8 cellular contexts compared by ENCODE assay signal in the genomic region with DNA sequence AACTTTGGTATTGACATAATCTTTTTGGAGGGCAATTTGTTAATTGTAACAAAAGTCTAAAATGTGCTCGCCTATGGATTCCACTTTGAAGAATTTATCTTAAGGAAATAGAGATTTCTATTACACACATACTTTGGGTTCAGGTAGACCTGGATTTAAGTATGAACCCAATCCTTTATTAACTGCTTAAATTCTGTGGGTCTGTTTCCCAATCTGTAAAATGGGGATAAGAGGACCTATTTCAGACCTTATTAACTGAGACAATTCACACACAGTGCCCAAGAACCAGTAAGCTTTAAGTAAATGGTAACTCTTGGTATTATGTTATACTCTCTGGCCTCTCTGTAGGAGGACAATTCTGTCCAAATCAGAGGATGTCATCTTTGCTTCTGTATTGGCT. TPM values are rescaled to one million over a fixed set of nuclear protein-coding genes. Genes with fewer than 3 reads are reported as not detected.
DNase-seq lines count a peak whose midpoint lies in the region; ATAC-seq and TF ChIP-seq lines count a peak whose summit lies in the region.

No MANE protein-coding gene starts in this region.

- H3K9me3 Mint-ChIP-seq in activated CD4-positive, alpha-beta T cell treated with anti-CD3 and anti-CD28 coated beads, Interleukin-2, amount 10 ng/mL, durations not matched to agents 24 days and 14 days = peaks cover 3% of the 10 kb centered on the region

- peaks cover 8 to 26% of the 10 kb centered on the region in 2 donors for H3K4me1 ChIP-seq in adrenal gland (replicated peaks in 1 of 2)
- H3K4me1 ChIP-seq in liver (ENCODE audit: control insufficient read depth in 4 of 4, insufficient read depth in 4 of 4, low read length in 3 of 4) = peaks cover 0 to 17% (median 12%) of the 10 kb centered on the region in 4 donors
- H3K4me1 ChIP-seq in testis = peaks cover 10% of the 10 kb centered on the region

- H3K27ac Mint-ChIP-seq in activated CD4-positive, alpha-beta T cell treated with anti-CD3 and anti-CD28 coated beads, Interleukin-2, amount 10 ng/mL, durations not matched to agents 24 days and 14 days = peak overlapping the region; percentile 94

- ATAC-seq in HG02870 (IDR thresholded peaks at IDR 0.05; ENCODE audit: unreplicated experiment) = no peak

- no peaks in the 10 kb centered on the region for H3K9me3 ChIP-seq in adrenal gland (replicated peaks in 1 of 3)
- H3K9me3 ChIP-seq in liver (ENCODE audit: control insufficient read depth in 4 of 4, low read length in 3 of 4) = peaks cover 0 to 3% (median 0%) of the 10 kb centered on the region in 4 donors
- no peaks in the 10 kb centered on the region for H3K9me3 ChIP-seq in testis

- DNase-seq in activated CD4-positive, alpha-beta T cell treated with anti-CD3 and anti-CD28 coated beads, Interleukin-2, amount 10 ng/mL, durations not matched to agents 24 days and 14 days = no peak
- DNase-seq in activated CD4-positive, alpha-beta T cell treated with anti-CD3 and anti-CD28 coated beads, Interleukin-2, amount 50 U/mL, for 48 hours = no peak
- DNase-seq in adrenal gland (no peak), testis (no peak), NCI-H2081 treated with DMSO at 0.1 percent for 48 hours (lab: John Stamatoyannopoulos, UW) (no peak), HT-29 (ENCODE audit: low spot score) (no peak)

- peak overlapping the region; percentile 45 to 82 for H3K9ac ChIP-seq in liver (ENCODE audit: low read depth in 1 of 2, low read length in 2 of 2)

- WGBS in adrenal gland, 4 donors = 93 to 100% (median 95%) methylated on average over 1 of the region's 1 CpG
- 99% methylated on average over 1 of the region's 1 CpG for WGBS in liver
- WGBS in testis, 2 donors = 51 to 76% methylated on average over 1 of the region's 1 CpG

- H3K4me3 ChIP-seq in adrenal gland = peak overlapping the region in 1 of 4 donors; percentile 84
- H3K4me3 ChIP-seq in liver (ENCODE audit: low read depth in 1 of 3, low read length in 3 of 3) = peak overlapping the region; percentile 86 to 91 (median 87)
- H3K4me3 ChIP-seq in testis = peak overlapping the region; percentile 75 to 82

- peak overlapping the region; percentile 99 for H3K4me3 Mint-ChIP-seq in activated CD4-positive, alpha-beta T cell treated with anti-CD3 and anti-CD28 coated beads, Interleukin-2, amount 10 ng/mL, durations not matched to agents 24 days and 14 days

- TF ChIP-seq CTCF in adrenal gland (IDR thresholded peaks at IDR 0.05) (no peak), liver (IDR thresholded peaks at IDR 0.05; ENCODE audit: low read depth, low read length, missing input control) (no peak), testis (IDR thresholded peaks at IDR 0.05) (no peak)

- H3K27ac ChIP-seq in adrenal gland (peak overlapping the region; percentile 14 to 93 (median 82)), liver (ENCODE audit: low read depth in 1 of 2, low read length in 2 of 2) (peak overlapping the region; percentile 74 to 85), testis (peak overlapping the region; percentile 80 to 88)

- intact Hi-C loops in activated CD4-positive, alpha-beta T cell treated with anti-CD3 and anti-CD28 coated beads, Interleukin-2, amount 10 ng/mL, durations not matched to agents 24 days and 14 days (cut with micrococcal nuclease) = loop anchor here (1.0 to 5.0 kb wide), 6 partner anchors 9 to 292 kb away; a partner anchor contains a TSS
- intact Hi-C loops in adrenal gland (cut with DNase I) = loop anchor here in 1 of 2 donors (10.0 kb wide), 2 partner anchors 57 to 63 kb away; a partner anchor contains a TSS
- intact Hi-C loops in testis (cut with DNase I; ENCODE audit: low total_unique reads) = no loop called here

- H3K27me3 ChIP-seq in adrenal gland (no peaks in the 10 kb centered on the region), liver (ENCODE audit: control insufficient read depth in 4 of 4, insufficient read depth in 4 of 4, low read length in 3 of 4) (no peaks in the 10 kb centered on the region), testis (no peaks in the 10 kb centered on the region)

- peaks cover 34% of the 10 kb centered on the region for H3K4me1 Mint-ChIP-seq in activated CD4-positive, alpha-beta T cell treated with anti-CD3 and anti-CD28 coated beads, Interleukin-2, amount 10 ng/mL, durations not matched to agents 24 days and 14 days

- peaks cover 0 to 22% of the 10 kb centered on the region in 2 donors for H3K36me3 ChIP-seq in adrenal gland (replicated peaks in 1 of 2)
- peaks cover 5 to 14% (median 10%) of the 10 kb centered on the region in 4 donors for H3K36me3 ChIP-seq in liver (ENCODE audit: control insufficient read depth in 4 of 4, insufficient read depth in 3 of 4, low read depth in 1 of 4, low read length in 3 of 4)
- no peaks in the 10 kb centered on the region for H3K36me3 ChIP-seq in testis (ENCODE audit: low read depth, missing control alignments)

- peaks cover 8% of the 10 kb centered on the region for H3K27me3 Mint-ChIP-seq in activated CD4-positive, alpha-beta T cell treated with anti-CD3 and anti-CD28 coated beads, Interleukin-2, amount 10 ng/mL, durations not matched to agents 24 days and 14 days

- TF ChIP-seq RAD21 in liver (IDR thresholded peaks at IDR 0.05) = no peak

- TF ChIP-seq POLR2A in adrenal gland (IDR thresholded peaks at IDR 0.05) (no peak), testis (IDR thresholded peaks at IDR 0.05) (no peak)

- H3K36me3 Mint-ChIP-seq in activated CD4-positive, alpha-beta T cell treated with anti-CD3 and anti-CD28 coated beads, Interleukin-2, amount 10 ng/mL, durations not matched to agents 24 days and 14 days (ENCODE audit: low read depth) = peaks cover 35% of the 10 kb centered on the region

TF ChIP-seq in liver, 16 proteins besides CTCF, POLR2A, EP300 and RAD21:
- TF ChIP-seq, protein P1, sequence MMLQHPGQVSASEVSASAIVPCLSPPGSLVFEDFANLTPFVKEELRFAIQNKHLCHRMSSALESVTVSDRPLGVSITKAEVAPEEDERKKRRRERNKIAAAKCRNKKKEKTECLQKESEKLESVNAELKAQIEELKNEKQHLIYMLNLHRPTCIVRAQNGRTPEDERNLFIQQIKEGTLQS (IDR thresholded peaks at IDR 0.05) = no peak
- no peak for TF ChIP-seq TAF1 (conservative IDR thresholded peaks at IDR 0.05)
- TF ChIP-seq GABPA (IDR thresholded peaks at IDR 0.05 in 1 of 2, conservative IDR thresholded peaks at IDR 0.05 in 1 of 2) = no peak
- TF ChIP-seq, protein P2, sequence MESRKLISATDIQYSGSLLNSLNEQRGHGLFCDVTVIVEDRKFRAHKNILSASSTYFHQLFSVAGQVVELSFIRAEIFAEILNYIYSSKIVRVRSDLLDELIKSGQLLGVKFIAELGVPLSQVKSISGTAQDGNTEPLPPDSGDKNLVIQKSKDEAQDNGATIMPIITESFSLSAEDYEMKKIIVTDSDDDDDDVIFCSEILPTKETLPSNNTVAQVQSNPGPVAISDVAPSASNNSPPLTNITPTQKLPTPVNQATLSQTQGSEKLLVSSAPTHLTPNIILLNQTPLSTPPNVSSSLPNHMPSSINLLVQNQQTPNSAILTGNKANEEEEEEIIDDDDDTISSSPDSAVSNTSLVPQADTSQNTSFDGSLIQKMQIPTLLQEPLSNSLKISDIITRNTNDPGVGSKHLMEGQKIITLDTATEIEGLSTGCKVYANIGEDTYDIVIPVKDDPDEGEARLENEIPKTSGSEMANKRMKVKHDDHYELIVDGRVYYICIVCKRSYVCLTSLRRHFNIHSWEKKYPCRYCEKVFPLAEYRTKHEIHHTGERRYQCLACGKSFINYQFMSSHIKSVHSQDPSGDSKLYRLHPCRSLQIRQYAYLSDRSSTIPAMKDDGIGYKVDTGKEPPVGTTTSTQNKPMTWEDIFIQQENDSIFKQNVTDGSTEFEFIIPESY (IDR thresholded peaks at IDR 0.05) = no peak
- TF ChIP-seq JUND (IDR thresholded peaks at IDR 0.05) = no peak
- TF ChIP-seq HNF4G (IDR thresholded peaks at IDR 0.05) = no peak
- TF ChIP-seq, protein P3, sequence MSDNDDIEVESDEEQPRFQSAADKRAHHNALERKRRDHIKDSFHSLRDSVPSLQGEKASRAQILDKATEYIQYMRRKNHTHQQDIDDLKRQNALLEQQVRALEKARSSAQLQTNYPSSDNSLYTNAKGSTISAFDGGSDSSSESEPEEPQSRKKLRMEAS (IDR thresholded peaks at IDR 0.05) = no peak
- TF ChIP-seq RXRA (IDR thresholded peaks at IDR 0.05) = no peak
TF ChIP-seq in liver: peak in this region for 0.

RNA-seq across cellular contexts. Expression of a gene that starts 0.8 kb away (rescaled TPM):
- total RNA-seq in activated CD4-positive, alpha-beta T cell treated with anti-CD3 and anti-CD28 coated beads, Interleukin-2, amount 10 ng/mL, durations not matched to agents 24 days and 14 days = 51.6 and 53.3 TPM in 2 replicates
- total RNA-seq in adrenal gland (10 to 100 TPM; 20.6 to 90.9 (median 51.6) TPM), liver (10 to 100 TPM; 16.2 to 22.0 TPM), testis (10 to 100 TPM; 39.4 to 40.4 TPM)
- polyA plus RNA-seq in adrenal gland (10 to 100 TPM; 23.4 to 90.2 (median 32.8) TPM), liver (10 to 100 TPM; 18.5 to 23.6 TPM), testis (ENCODE audit: insufficient read depth, low read depth, low replicate concordance) (124 TPM)
- total RNA-seq in HT-29 (2014; rRNA removed; shearing (Covaris generic)) = 57.0 and 70.2 TPM in 2 replicates

RNA-seq across cellular contexts. Expression of a gene that starts 46.5 kb away (rescaled TPM):
- total RNA-seq in activated CD4-positive, alpha-beta T cell treated with anti-CD3 and anti-CD28 coated beads, Interleukin-2, amount 10 ng/mL, durations not matched to agents 24 days and 14 days = 0.23 and 0.24 TPM in 2 replicates
- total RNA-seq in adrenal gland = 10 to 100 TPM in 3 of 8 donors, 1 to 10 TPM in 5; 2.1 to 12.7 (median 5.3) TPM
- 1 to 10 TPM; 1.7 to 5.1 (median 4.5) TPM for polyA plus RNA-seq in adrenal gland
- 1 to 10 TPM in 1 of 2 donors, under 1 TPM in 1; 0.61 to 4.5 TPM for total RNA-seq in liver
- 1 to 10 TPM in 1 of 2 donors, under 1 TPM in 1; 0.90 to 2.8 TPM for polyA plus RNA-seq in liver
- 10 to 100 TPM in 1 of 2 donors, 1 to 10 TPM in 1; 6.5 to 11.5 TPM for total RNA-seq in testis
- 5.4 TPM for polyA plus RNA-seq in testis (ENCODE audit: insufficient read depth, low read depth, low replicate concordance)
- total RNA-seq in HT-29 (2014; rRNA removed; shearing (Covaris generic)) = 1.5 and 1.8 TPM in 2 replicates

RNA-seq across cellular contexts. Expression of a gene that starts 49.4 kb away (rescaled TPM):
- 27.7 and 28.3 TPM in 2 replicates for total RNA-seq in activated CD4-positive, alpha-beta T cell treated with anti-CD3 and anti-CD28 coated beads, Interleukin-2, amount 10 ng/mL, durations not matched to agents 24 days and 14 days
- total RNA-seq in adrenal gland (10 to 100 TPM; 22.2 to 51.4 (median 27.5) TPM), liver (10 to 100 TPM in 1 of 2 donors, 1 to 10 TPM in 1; 7.4 to 29.7 TPM), testis (10 to 100 TPM; 31.8 to 36.2 TPM)
- polyA plus RNA-seq in adrenal gland (10 to 100 TPM; 25.6 to 47.9 (median 46.8) TPM), liver (10 to 100 TPM in 1 of 2 donors, 1 to 10 TPM in 1; 5.8 to 12.4 TPM), testis (ENCODE audit: insufficient read depth, low read depth, low replicate concordance) (21.5 TPM)
- total RNA-seq in HT-29 (2014; rRNA removed; shearing (Covaris generic)) = 3.5 and 6.7 TPM in 2 replicates
